ENCODE assay signal across 7 cellular contexts in genomic region chr6:111552241-111552744, GRCh38. TPM values are rescaled to one million over a fixed set of nuclear protein-coding genes. Genes with fewer than 3 reads are reported as not detected.
DNase-seq lines count a peak whose midpoint lies in the region; ATAC-seq and TF ChIP-seq lines count a peak whose summit lies in the region.

No MANE protein-coding gene starts in this region.

- ATAC-seq in gastroesophageal sphincter (peak; percentile 89), GM19452 (IDR thresholded peaks at IDR 0.05; ENCODE audit: unreplicated experiment) (no peak), HG02759 (IDR thresholded peaks at IDR 0.05; ENCODE audit: unreplicated experiment) (no peak)
- ATAC-seq in activated CD8-positive, alpha-beta T cell treated with anti-CD3 and anti-CD28 coated beads for 36 hours = no peak

- no peak overlapping the region for H3K27ac Mint-ChIP-seq in activated CD8-positive, alpha-beta T cell treated with anti-CD3 and anti-CD28 coated beads for 36 hours

- H3K9ac ChIP-seq in HUES48 (ENCODE audit: low read depth, low read length) (no peak overlapping the region), SK-N-MC (ENCODE audit: insufficient read length) (peak overlapping the region; percentile 28)

- H3K4me1 ChIP-seq in HUES48 (ENCODE audit: control insufficient read depth, insufficient read depth, low read length) (peaks cover 38% of the 10 kb centered on the region), gastroesophageal sphincter (peaks cover 10 to 65% (median 17%) of the 10 kb centered on the region in 3 donors), osteoblast (ENCODE audit: insufficient read depth, low read length) (peaks cover 27% of the 10 kb centered on the region)

- DNase-seq in SK-N-MC (ENCODE audit: low read depth, low spot score) (peak; percentile 66), osteoblast (ENCODE audit: insufficient read length, low spot score, missing footprints) (peak; percentile 87)
- no peak for DNase-seq in activated CD8-positive, alpha-beta T cell treated with anti-CD3 and anti-CD28 coated beads for 36 hours

- no peaks in the 10 kb centered on the region for H3K27me3 ChIP-seq in HUES48 (ENCODE audit: control insufficient read depth, insufficient read depth, low read length)
- no peaks in the 10 kb centered on the region for H3K27me3 ChIP-seq in gastroesophageal sphincter
- no peaks in the 10 kb centered on the region for H3K27me3 ChIP-seq in osteoblast (ENCODE audit: insufficient read depth, low read length)

- H3K9me3 Mint-ChIP-seq in activated CD8-positive, alpha-beta T cell treated with anti-CD3 and anti-CD28 coated beads for 36 hours = no peaks in the 10 kb centered on the region

- peak overlapping the region; percentile 82 for H3K27ac ChIP-seq in HUES48 (ENCODE audit: low read depth, low read length)
- H3K27ac ChIP-seq in SK-N-MC = peak overlapping the region; percentile 86
- peak overlapping the region; percentile 64 to 83 (median 82) for H3K27ac ChIP-seq in gastroesophageal sphincter
- H3K27ac ChIP-seq in osteoblast (ENCODE audit: low read depth, low read length) = peak overlapping the region; percentile 67

- POLR2A ChIA-PET in activated CD8-positive, alpha-beta T cell treated with anti-CD3 and anti-CD28 coated beads for 36 hours (lab: Charles Lee) = no interaction called here

- no peaks in the 10 kb centered on the region for H4K20me1 ChIP-seq in osteoblast (ENCODE audit: insufficient read depth, low read length)

- peak overlapping the region; percentile 43 for H2AFZ ChIP-seq in osteoblast (ENCODE audit: low read length)

- peak overlapping the region; percentile 47 for H3K4me2 ChIP-seq in osteoblast (ENCODE audit: insufficient read depth, low read length)

- H3K4me3 ChIP-seq in HUES48 (ENCODE audit: low read depth, low read length) (peak overlapping the region; percentile 20), SK-N-MC (peak overlapping the region; percentile 66), gastroesophageal sphincter (peak overlapping the region in 1 of 2 donors; percentile 3), osteoblast (ENCODE audit: insufficient read depth, low read length) (peak overlapping the region; percentile 6)

- peaks cover 3% of the 10 kb centered on the region for H3K79me2 ChIP-seq in osteoblast (ENCODE audit: insufficient read depth, low read length)

- CTCF ChIA-PET in activated CD8-positive, alpha-beta T cell treated with anti-CD3 and anti-CD28 coated beads for 36 hours (lab: Charles Lee) = no interaction called here

- H3K27me3 Mint-ChIP-seq in activated CD8-positive, alpha-beta T cell treated with anti-CD3 and anti-CD28 coated beads for 36 hours = no peaks in the 10 kb centered on the region

- no peak for TF ChIP-seq CTCF in gastroesophageal sphincter (IDR thresholded peaks at IDR 0.05)
- TF ChIP-seq CTCF in osteoblast (IDR thresholded peaks at IDR 0.05; ENCODE audit: extremely low read depth, low read depth, low read length) = no peak
- no peak for TF ChIP-seq CTCF in activated CD8-positive, alpha-beta T cell treated with anti-CD3 and anti-CD28 coated beads for 36 hours (IDR thresholded peaks at IDR 0.05)

- H3K36me3 ChIP-seq in HUES48 (ENCODE audit: control insufficient read depth, insufficient read depth, low read length) (no peaks in the 10 kb centered on the region), SK-N-MC (ENCODE audit: insufficient read depth, low read length) (no peaks in the 10 kb centered on the region), gastroesophageal sphincter (no peaks in the 10 kb centered on the region), osteoblast (ENCODE audit: insufficient read depth, low read length) (no peaks in the 10 kb centered on the region)

- no peak overlapping the region for H3K4me3 Mint-ChIP-seq in activated CD8-positive, alpha-beta T cell treated with anti-CD3 and anti-CD28 coated beads for 36 hours

- intact Hi-C loops in activated CD8-positive, alpha-beta T cell treated with anti-CD3 and anti-CD28 coated beads for 36 hours (cut with micrococcal nuclease) = no loop called here

- TF ChIP-seq POLR2A in gastroesophageal sphincter (IDR thresholded peaks at IDR 0.05) = no peak

- 0 to 5% methylated on average over 6 to 9 of the region's 11 CpGs for WGBS in gastroesophageal sphincter (ENCODE audit: low coverage in 1 of 2), 2 donors

- H3K36me3 Mint-ChIP-seq in activated CD8-positive, alpha-beta T cell treated with anti-CD3 and anti-CD28 coated beads for 36 hours (ENCODE audit: low read depth) = no peaks in the 10 kb centered on the region

- no peaks in the 10 kb centered on the region for H3K4me1 Mint-ChIP-seq in activated CD8-positive, alpha-beta T cell treated with anti-CD3 and anti-CD28 coated beads for 36 hours (ENCODE audit: low read depth)

- no peak for TF ChIP-seq EP300 in gastroesophageal sphincter (IDR thresholded peaks at IDR 0.05)

- no peaks in the 10 kb centered on the region for H3K9me3 ChIP-seq in HUES48 (ENCODE audit: control insufficient read depth, insufficient read depth, low read length)
- H3K9me3 ChIP-seq in SK-N-MC (ENCODE audit: low read depth, low read length) = no peaks in the 10 kb centered on the region
- no peaks in the 10 kb centered on the region for H3K9me3 ChIP-seq in gastroesophageal sphincter
- H3K9me3 ChIP-seq in osteoblast (ENCODE audit: low read depth, low read length) = no peaks in the 10 kb centered on the region

RNA-seq across cellular contexts. Expression of gene TRAF3IP2, which starts 53.4 kb away (rescaled TPM):
- 10 to 100 TPM; 18.4 to 33.4 (median 27.5) TPM for total RNA-seq in gastroesophageal sphincter
- total RNA-seq in osteoblast = 23.6 and 23.9 TPM in 2 replicates
- total RNA-seq in activated CD8-positive, alpha-beta T cell treated with anti-CD3 and anti-CD28 coated beads for 36 hours = 10 to 100 TPM; 23.2 to 26.3 TPM
